20 cellular contexts compared by ENCODE assay signal in the genomic region with DNA sequence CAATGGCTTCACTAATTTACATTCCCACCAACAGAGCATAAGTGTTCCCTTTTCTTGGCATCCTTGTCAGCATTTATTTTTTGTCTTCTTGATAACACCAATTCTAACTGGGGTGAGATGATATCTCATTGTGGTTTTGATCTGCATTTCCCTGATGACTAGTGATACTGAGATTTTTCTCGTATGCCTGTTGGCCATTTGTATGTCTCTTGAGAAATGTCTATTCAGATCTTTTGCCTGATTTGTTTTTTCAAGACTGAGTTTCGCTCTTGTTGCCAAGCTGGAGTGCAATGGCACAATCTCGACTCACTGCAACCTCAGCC. TPM values are rescaled to one million over a fixed set of nuclear protein-coding genes. Genes with fewer than 3 reads are reported as not detected.
"Had no signal": no experiment of that assay in that cellular context is flagged by ENCODE, and none has a peak within 500 bp of the region (broad histone marks: within the 10 kb centered on the region; RNA-seq: fewer than 3 reads in every experiment).

No MANE protein-coding gene starts in this region.

- ATAC-seq: heart left ventricle; mucosa of descending colon; naive thymus-derived CD8-positive, alpha-beta T cell; sciatic nerve had no signal

- H3K36me3 ChIP-seq: heart left ventricle, stomach, thoracic aorta, transverse colon had no signal

- H3K27ac ChIP-seq: coronary artery, dorsolateral prefrontal cortex, heart left ventricle, skin epidermis, stomach, thoracic aorta, transverse colon had no signal

- H3K4me3 ChIP-seq: coronary artery, dorsolateral prefrontal cortex, heart left ventricle, mucosa of descending colon, skin epidermis, stomach, thoracic aorta, transverse colon had no signal

- H3K27me3 ChIP-seq: dorsolateral prefrontal cortex, heart left ventricle had no signal

- DNase-seq: effector CD8-positive, alpha-beta T cell; heart left ventricle; hippocampal formation; kidney glomerular epithelial cell; mucosa of descending colon; naive thymus-derived CD8-positive, alpha-beta T cell; posterior cingulate gyrus; stimulated activated naive CD4-positive, alpha-beta T cell; stomach; substantia nigra; transverse colon had no signal

- H3K9me3 ChIP-seq: mucosa of descending colon, thoracic aorta, transverse colon had no signal

- H3K4me1 ChIP-seq: stomach, transverse colon had no signal

- FAIRE-seq: frontal cortex, islet of Langerhans had no signal

RNA-seq across cellular contexts. Expression of a gene that starts 4.7 kb away (rescaled TPM):
- total RNA-seq: glomerular endothelial cell had no signal
- polyA plus RNA-seq: neural cell had no signal

RNA-seq across cellular contexts. Expression of a gene that starts 58.2 kb away (rescaled TPM):
- total RNA-seq: naive thymus-derived CD8-positive, alpha-beta T cell had no signal
- polyA plus RNA-seq: naive thymus-derived CD8-positive, alpha-beta T cell had no signal
